In genomic region chr11:35553831-35554230, GRCh38 we compare ENCODE assay signal across 17 cellular contexts. TPM values are rescaled to one million over a fixed set of nuclear protein-coding genes. Genes with fewer than 3 reads are reported as not detected.
DNase-seq lines count a peak whose midpoint lies in the region; ATAC-seq, FAIRE-seq and TF ChIP-seq lines count a peak whose summit lies in the region.
"Had no signal": no experiment of that assay in that cellular context is flagged by ENCODE, and none has a peak within 500 bp of the region (broad histone marks: within the 10 kb centered on the region; RNA-seq: fewer than 3 reads in every experiment).

No MANE protein-coding gene starts in this region.

- H3K27me3 Mint-ChIP-seq in osteocyte (ENCODE audit: unreplicated experiment) = no peaks in the 10 kb centered on the region
- peaks cover 19% of the 10 kb centered on the region for H3K27me3 Mint-ChIP-seq in activated CD4-positive, alpha-beta memory T cell treated with anti-CD3 and anti-CD28 coated beads for 36 hours

- no peaks in the 10 kb centered on the region for H3K36me3 Mint-ChIP-seq in osteocyte (ENCODE audit: unreplicated experiment)
- no peaks in the 10 kb centered on the region for H3K36me3 Mint-ChIP-seq in activated CD4-positive, alpha-beta memory T cell treated with anti-CD3 and anti-CD28 coated beads for 36 hours
- H3K36me3 Mint-ChIP-seq: naive thymus-derived CD8-positive, alpha-beta T cell had no signal

- H3K4me3 ChIP-seq in PC-9 = no peak overlapping the region
- no peak overlapping the region for H3K4me3 ChIP-seq in effector memory CD4-positive, alpha-beta T cell (ENCODE audit: insufficient read depth, low read depth, low read length, poor library complexity, severe bottlenecking)
- H3K4me3 ChIP-seq: right lobe of liver had no signal

- H3K9me2 ChIP-seq in PC-9 (ENCODE audit: insufficient read depth) = no peaks in the 10 kb centered on the region

- H3K4me3 Mint-ChIP-seq in osteocyte (ENCODE audit: unreplicated experiment) = no peak overlapping the region
- H3K4me3 Mint-ChIP-seq in activated CD4-positive, alpha-beta memory T cell treated with anti-CD3 and anti-CD28 coated beads for 36 hours = no peak overlapping the region
- H3K4me3 Mint-ChIP-seq: naive thymus-derived CD8-positive, alpha-beta T cell had no signal

- BruUV-seq in PC-9 (replicated peaks; lab: Mats Ljungman, UMichigan) = no TSS peak

- H2AFZ ChIP-seq in PC-9 = no peak overlapping the region

- H3F3A ChIP-seq in PC-9 (ENCODE audit: insufficient read depth, low read depth) = peaks cover 7% of the 10 kb centered on the region; the same call in 1 of the 2 replicates

- TF ChIP-seq CTCF in PC-9 (conservative IDR thresholded peaks at IDR 0.05) = no peak
- no peak for TF ChIP-seq CTCF in osteocyte (IDR thresholded peaks at IDR 0.05)

- peaks cover 24% of the 10 kb centered on the region for H3K4me1 ChIP-seq in PC-9 (replicated peaks; ENCODE audit: insufficient read depth)
- H3K4me1 ChIP-seq in effector memory CD4-positive, alpha-beta T cell (ENCODE audit: control insufficient read depth, insufficient read depth, low read length, poor library complexity, severe bottlenecking) = no peaks in the 10 kb centered on the region
- H3K4me1 ChIP-seq: right lobe of liver had no signal

- H3K4me2 ChIP-seq in PC-9 = 0 out of 2 replicates have a peak overlapping the region, but pooled peaks have one; percentile 2

- intact Hi-C loops in PC-9 (cut with micrococcal nuclease; ENCODE audit: unreplicated experiment) = no loop called here
- intact Hi-C loops in activated CD4-positive, alpha-beta memory T cell treated with anti-CD3 and anti-CD28 coated beads for 36 hours (cut with micrococcal nuclease) = no loop called here

- no peaks in the 10 kb centered on the region for H3K27me3 ChIP-seq in PC-9 (ENCODE audit: insufficient read depth, low read depth)
- peaks cover 3% of the 10 kb centered on the region for H3K27me3 ChIP-seq in effector memory CD4-positive, alpha-beta T cell (replicated peaks; ENCODE audit: control insufficient read depth, insufficient read depth, low read length, poor library complexity, severe bottlenecking)
- H3K27me3 ChIP-seq: right lobe of liver had no signal

- no peaks in the 10 kb centered on the region for H3K9me3 ChIP-seq in PC-9 (ENCODE audit: insufficient read depth, low read depth)
- no peaks in the 10 kb centered on the region for H3K9me3 ChIP-seq in effector memory CD4-positive, alpha-beta T cell (ENCODE audit: control insufficient read depth, low read length)
- H3K9me3 ChIP-seq: right lobe of liver had no signal

- CTCF ChIA-PET in PC-9 (lab: Charles Lee) = no interaction called here
- CTCF ChIA-PET in activated CD4-positive, alpha-beta memory T cell treated with anti-CD3 and anti-CD28 coated beads for 36 hours (lab: Charles Lee) = no interaction called here

- no peaks in the 10 kb centered on the region for H4K20me1 ChIP-seq in PC-9 (ENCODE audit: insufficient read depth)

- no peaks in the 10 kb centered on the region for H3K79me2 ChIP-seq in PC-9 (ENCODE audit: low read depth)

- no peak for FAIRE-seq in RCC 7860 (lab: Jason Lieb, UNC)

- no peaks in the 10 kb centered on the region for H3K36me3 ChIP-seq in PC-9 (ENCODE audit: low read depth)
- no peaks in the 10 kb centered on the region for H3K36me3 ChIP-seq in effector memory CD4-positive, alpha-beta T cell (ENCODE audit: control insufficient read depth, insufficient read depth, low read length)
- H3K36me3 ChIP-seq: right lobe of liver had no signal

- peaks cover 42% of the 10 kb centered on the region for H3K4me1 Mint-ChIP-seq in osteocyte (ENCODE audit: unreplicated experiment)
- no peaks in the 10 kb centered on the region for H3K4me1 Mint-ChIP-seq in activated CD4-positive, alpha-beta memory T cell treated with anti-CD3 and anti-CD28 coated beads for 36 hours (ENCODE audit: low read depth)
- H3K4me1 Mint-ChIP-seq: naive thymus-derived CD8-positive, alpha-beta T cell had no signal

- DNase-seq in EL = peak; percentile 93
- DNase-seq in PC-9 = peak; percentile 14 to 72
- peak; percentile 75 for DNase-seq in fibroblast of gingiva (ENCODE audit: low read depth)
- no peak for DNase-seq in osteocyte (ENCODE audit: extremely low spot score, unreplicated experiment)
- DNase-seq in effector memory CD4-positive, alpha-beta T cell = no peak
- DNase-seq in activated CD4-positive, alpha-beta memory T cell treated with anti-CD3 and anti-CD28 coated beads for 36 hours = no peak
- no peak for DNase-seq in RCC 7860 (ENCODE audit: low spot score)
- DNase-seq: activated CD4-positive, CD25-positive, alpha-beta regulatory T cell treated with anti-CD3 and anti-CD28 coated beads, Interleukin-2, amount 50 U/mL, for 72 hours; activated T-cell treated with anti-CD3 and anti-CD28 coated beads, Interleukin-2, amount 50 U/mL, for 1 hour; amygdala; COR-L47; effector CD4-positive, alpha-beta T cell; naive thymus-derived CD8-positive, alpha-beta T cell; NCI-H1105 treated with DMSO at 0.1 percent for 48 hours; NCI-H226; right lobe of liver had no signal

- POLR2A ChIA-PET in PC-9 (lab: Charles Lee; ENCODE audit: unreplicated experiment) = no interaction called here
- POLR2A ChIA-PET in activated CD4-positive, alpha-beta memory T cell treated with anti-CD3 and anti-CD28 coated beads for 36 hours (lab: Charles Lee) = no interaction called here

- no peak for ATAC-seq in GM21447 (IDR thresholded peaks at IDR 0.05; ENCODE audit: unreplicated experiment)
- ATAC-seq: naive thymus-derived CD8-positive, alpha-beta T cell; right lobe of liver had no signal

- H3K9me3 Mint-ChIP-seq in osteocyte (ENCODE audit: unreplicated experiment) = no peaks in the 10 kb centered on the region
- no peaks in the 10 kb centered on the region for H3K9me3 Mint-ChIP-seq in activated CD4-positive, alpha-beta memory T cell treated with anti-CD3 and anti-CD28 coated beads for 36 hours
- H3K9me3 Mint-ChIP-seq: naive thymus-derived CD8-positive, alpha-beta T cell had no signal

- peak overlapping the region; percentile 28 for H3K27ac Mint-ChIP-seq in osteocyte (ENCODE audit: unreplicated experiment)
- no peak overlapping the region for H3K27ac Mint-ChIP-seq in activated CD4-positive, alpha-beta memory T cell treated with anti-CD3 and anti-CD28 coated beads for 36 hours

- H3K27ac ChIP-seq in PC-9 = no peak overlapping the region
- no peak overlapping the region for H3K27ac ChIP-seq in effector memory CD4-positive, alpha-beta T cell (ENCODE audit: insufficient read depth, low read length, poor library complexity, severe bottlenecking)
- H3K27ac ChIP-seq: right lobe of liver had no signal

RNA-seq across cellular contexts. Expression of gene PAMR1, which starts 28.4 kb away (rescaled TPM):
- total RNA-seq in PC-9 (2021) = 1.1 TPM in 2 replicates
- total RNA-seq in osteocyte = 3.8 and 4.4 TPM in 2 replicates
- total RNA-seq in activated CD4-positive, alpha-beta memory T cell treated with anti-CD3 and anti-CD28 coated beads for 36 hours = not detected
- total RNA-seq: naive thymus-derived CD8-positive, alpha-beta T cell had no signal

Comparison
In these comparisons a context has a peak if more than half of its experiments do, and no peak if none do; other contexts are left out.
1. DNase-seq: peak in EL (single experiment), PC-9 (2 of 2) and fibroblast of gingiva (single experiment); none in osteocyte (single experiment), effector memory CD4-positive, alpha-beta T cell (0 of 3), activated CD4-positive, alpha-beta memory T cell treated with anti-CD3 and anti-CD28 coated beads for 36 hours (single experiment) and RCC 7860 (single experiment).